Comparison of ENCODE assay signal across 8 cellular contexts in genomic region chr22:38755911-38756532, GRCh38. TPM values are rescaled to one million over a fixed set of nuclear protein-coding genes. Genes with fewer than 3 reads are reported as not detected.
A peak's percentile ranks its signal among the peaks of the same experiment; 100 is the strongest.
DNase-seq lines count a peak whose midpoint lies in the region; ATAC-seq and TF ChIP-seq lines count a peak whose summit lies in the region.

SUN2 (minus strand) TSS chr22:38755998; CDS start chr22:38752628, 3,370 bp downstream.

- H3K36me3 ChIP-seq in RWPE2 (ENCODE audit: low read depth) = peaks cover 31% of the 10 kb centered on the region

- H3K9me3 ChIP-seq in RWPE2 (ENCODE audit: severe bottlenecking) = no peaks in the 10 kb centered on the region

- H3K27me3 Mint-ChIP-seq in natural killer cell treated with Interleukin-12 subunit alpha and Interleukin-12 subunit beta and Interleukin-15 and Interleukin-18, amount 100 ng/mL, for 72 hours = no peaks in the 10 kb centered on the region

- H3K36me3 Mint-ChIP-seq in natural killer cell treated with Interleukin-12 subunit alpha and Interleukin-12 subunit beta and Interleukin-15 and Interleukin-18, amount 100 ng/mL, for 72 hours = no peaks in the 10 kb centered on the region

- H3K27me3 ChIP-seq in RWPE2 (ENCODE audit: insufficient read depth, poor library complexity, severe bottlenecking) = no peaks in the 10 kb centered on the region

- peak within 1 kb of the TSS; percentile 96 for H3K4me3 Mint-ChIP-seq in natural killer cell treated with Interleukin-12 subunit alpha and Interleukin-12 subunit beta and Interleukin-15 and Interleukin-18, amount 100 ng/mL, for 72 hours

- H3K27ac Mint-ChIP-seq in natural killer cell treated with Interleukin-12 subunit alpha and Interleukin-12 subunit beta and Interleukin-15 and Interleukin-18, amount 100 ng/mL, for 72 hours = peak within 1 kb of the TSS; percentile 94 to 97

- ATAC-seq in GM19452 (IDR thresholded peaks at IDR 0.05; ENCODE audit: unreplicated experiment) (peak; percentile 67), RWPE2 (ENCODE audit: low read depth) (peak; percentile 77)
- peak; percentile 90 to 92 for ATAC-seq in natural killer cell treated with Interleukin-12 subunit alpha and Interleukin-12 subunit beta and Interleukin-15 and Interleukin-18, amount 100 ng/mL, for 72 hours

- peaks cover 14% of the 10 kb centered on the region for H3K4me1 ChIP-seq in RWPE2 (ENCODE audit: insufficient read depth, poor library complexity, severe bottlenecking)

- H3K27ac ChIP-seq in RWPE2 (ENCODE audit: poor library complexity, severe bottlenecking) = peak within 1 kb of the TSS; percentile 90

- peaks cover 51 to 60% of the 10 kb centered on the region in 2 donors for H3K4me1 Mint-ChIP-seq in natural killer cell treated with Interleukin-12 subunit alpha and Interleukin-12 subunit beta and Interleukin-15 and Interleukin-18, amount 100 ng/mL, for 72 hours (ENCODE audit: low read depth in 2 of 2)

- H3K4me3 ChIP-seq in RWPE2 (ENCODE audit: severe bottlenecking) = peak within 1 kb of the TSS; percentile 77
- peak within 1 kb of the TSS; percentile 58 for H3K4me3 ChIP-seq in fibroblast of pulmonary artery (replicated peaks; ENCODE audit: low read depth, low read length)

- TF ChIP-seq CTCF in RWPE2 (IDR thresholded peaks at IDR 0.05; ENCODE audit: poor library complexity, severe bottlenecking) = no peak
- TF ChIP-seq CTCF in fibroblast of pulmonary artery (IDR thresholded peaks at IDR 0.05; ENCODE audit: low read length, missing control alignments) = no peak

- peak; percentile 84 for DNase-seq in COR-L47 (lab: John Stamatoyannopoulos, UW)
- peak; percentile 78 for DNase-seq in HT-29 (ENCODE audit: low spot score)
- DNase-seq in RWPE2 (ENCODE audit: low spot score) = peak; percentile 81
- DNase-seq in activated T-helper 9 cell treated with anti-CD3 and anti-CD28 coated beads, Interleukin-2, amount 50 U/mL, for 16 hours (ENCODE audit: low read depth) = peak; percentile 93
- DNase-seq in fibroblast of pulmonary artery (ENCODE audit: low read depth) = peak; percentile 83
- DNase-seq in natural killer cell treated with Interleukin-12 subunit alpha and Interleukin-12 subunit beta and Interleukin-15 and Interleukin-18, amount 100 ng/mL, for 72 hours (ENCODE audit: low spot score) = peak; percentile 97
- DNase-seq in stimulated activated naive CD4-positive, alpha-beta T cell treated with Interleukin-2 at 50 U/mL for 16 hours (lab: John Stamatoyannopoulos, UW) = peak; percentile 95

- no peaks in the 10 kb centered on the region for H3K9me3 Mint-ChIP-seq in natural killer cell treated with Interleukin-12 subunit alpha and Interleukin-12 subunit beta and Interleukin-15 and Interleukin-18, amount 100 ng/mL, for 72 hours

RNA-seq across cellular contexts. Expression of gene SUN2, which starts in this region (rescaled TPM):
- 101 and 110 TPM in 2 replicates for total RNA-seq in HT-29 (2014; rRNA removed; shearing (Covaris generic))
- total RNA-seq in natural killer cell treated with Interleukin-12 subunit alpha and Interleukin-12 subunit beta and Interleukin-15 and Interleukin-18, amount 100 ng/mL, for 72 hours = 100 to 1,000 TPM; 203 to 215 TPM

Comparison
In these comparisons a context has a peak if more than half of its experiments do, and no peak if none do; other contexts are left out.
1. Peak in every context shown above with its lines: DNase-seq, ATAC-seq, H3K4me3 ChIP-seq and H3K27ac ChIP-seq.